29 cellular contexts compared by ENCODE assay signal in genomic region chr7:155585532-155585895, GRCh38. TPM values are rescaled to one million over a fixed set of nuclear protein-coding genes. Genes with fewer than 3 reads are reported as not detected.
"Had no signal": no experiment of that assay in that cellular context is flagged by ENCODE, and none has a peak within 500 bp of the region (broad histone marks: within the 10 kb centered on the region; RNA-seq: fewer than 3 reads in every experiment).

No MANE protein-coding gene starts in this region.

- H3K27me3 ChIP-seq: hepatocyte, right atrium auricular region, thyroid gland, upper lobe of right lung had no signal

- H3K79me2 ChIP-seq: hepatocyte had no signal

- H3K36me3 Mint-ChIP-seq: activated CD4-positive, alpha-beta memory T cell treated with anti-CD3 and anti-CD28 coated beads for 36 hours; activated naive CD8-positive, alpha-beta T cell treated with anti-CD3 and anti-CD28 coated beads, Interleukin-2, amount 10 ng/mL, durations not matched to agents 7 days and 5 days; immature natural killer cell; naive B cell had no signal

- DNase-seq: activated CD4-positive, alpha-beta memory T cell treated with anti-CD3 and anti-CD28 coated beads for 36 hours; activated CD4-positive, alpha-beta T cell treated with anti-CD3 and anti-CD28 coated beads for 48 hours; activated effector memory CD4-positive, alpha-beta T cell treated with Interleukin-2 at 50 U/mL for 16 hours; activated naive CD4-positive, alpha-beta T cell treated with anti-CD3 and anti-CD28 coated beads for 36 hours; activated naive CD8-positive, alpha-beta T cell treated with anti-CD3 and anti-CD28 coated beads, Interleukin-2, amount 10 ng/mL, durations not matched to agents 7 days and 5 days; activated T-cell treated with anti-CD3 and anti-CD28 coated beads, Interleukin-2, amount 50 U/mL, for 72 hours; dermis blood vessel endothelial cell; effector memory CD4-positive, alpha-beta T cell; glutamatergic neuron; immature natural killer cell; kidney glomerular epithelial cell; naive B cell; stimulated activated CD4-positive, alpha-beta T cell treated with anti-CD3 and anti-CD28 coated beads, Interleukin-12 subunit alpha, Interleukin-12 subunit beta, amount 100 ng/mL, for 4 hours; stimulated activated CD4-positive, alpha-beta T cell treated with anti-CD3 and anti-CD28 coated beads, Interleukin-4, amount 100 ng/mL, for 4 hours; stimulated activated naive CD8-positive, alpha-beta T cell treated with anti-CD3 and anti-CD28 coated beads, Interleukin-15, Interleukin-2, amounts not matched to agents 100 U/mL and 50 U/mL, for 24 hours; T-helper 17 cell; thyroid gland had no signal

- FAIRE-seq: frontal cortex had no signal

- H3K27ac Mint-ChIP-seq: activated CD4-positive, alpha-beta memory T cell treated with anti-CD3 and anti-CD28 coated beads for 36 hours; activated naive CD4-positive, alpha-beta T cell treated with anti-CD3 and anti-CD28 coated beads for 36 hours; activated naive CD8-positive, alpha-beta T cell treated with anti-CD3 and anti-CD28 coated beads, Interleukin-2, amount 10 ng/mL, durations not matched to agents 7 days and 5 days; activated T-cell treated with anti-CD3 and anti-CD28 coated beads, Interleukin-2, amount 50 U/mL, for 72 hours; naive B cell; T-helper 17 cell had no signal

- H2AFZ ChIP-seq: hepatocyte had no signal

- H3K4me3 ChIP-seq: esophagus muscularis mucosa, hepatocyte, left lung, lung, prostate gland, right atrium auricular region, thyroid gland, upper lobe of right lung had no signal

- H3K4me1 ChIP-seq: prostate gland, thyroid gland, upper lobe of right lung had no signal

- H3K27ac ChIP-seq: esophagus muscularis mucosa, hepatocyte, left lung, prostate gland, right atrium auricular region, thyroid gland, upper lobe of right lung had no signal

- H3K9me3 ChIP-seq: esophagus muscularis mucosa, left lung, prostate gland, right atrium auricular region, thyroid gland, upper lobe of right lung had no signal

- ATAC-seq: activated T-cell treated with anti-CD3 and anti-CD28 coated beads, Interleukin-2, amount 50 U/mL, for 72 hours; stimulated activated naive CD8-positive, alpha-beta T cell treated with anti-CD3 and anti-CD28 coated beads, Interleukin-15, Interleukin-2, amounts not matched to agents 100 U/mL and 50 U/mL, for 24 hours; T-helper 17 cell had no signal

- H3K4me3 Mint-ChIP-seq: activated CD4-positive, alpha-beta memory T cell treated with anti-CD3 and anti-CD28 coated beads for 36 hours; activated naive CD4-positive, alpha-beta T cell treated with anti-CD3 and anti-CD28 coated beads for 36 hours; activated naive CD8-positive, alpha-beta T cell treated with anti-CD3 and anti-CD28 coated beads, Interleukin-2, amount 10 ng/mL, durations not matched to agents 7 days and 5 days; activated T-cell treated with anti-CD3 and anti-CD28 coated beads, Interleukin-2, amount 50 U/mL, for 72 hours; immature natural killer cell; naive B cell; T-helper 17 cell had no signal

- H3K9me3 Mint-ChIP-seq: activated CD4-positive, alpha-beta memory T cell treated with anti-CD3 and anti-CD28 coated beads for 36 hours; activated naive CD4-positive, alpha-beta T cell treated with anti-CD3 and anti-CD28 coated beads for 36 hours; activated naive CD8-positive, alpha-beta T cell treated with anti-CD3 and anti-CD28 coated beads, Interleukin-2, amount 10 ng/mL, durations not matched to agents 7 days and 5 days; activated T-cell treated with anti-CD3 and anti-CD28 coated beads, Interleukin-2, amount 50 U/mL, for 72 hours; naive B cell had no signal

- H3K36me3 ChIP-seq: esophagus muscularis mucosa, left lung, prostate gland, right atrium auricular region, thyroid gland, upper lobe of right lung had no signal

- H3K4me2 ChIP-seq: hepatocyte had no signal

- H3K4me1 Mint-ChIP-seq: immature natural killer cell, naive B cell had no signal

RNA-seq across cellular contexts. Expression of gene CNPY1, which starts 39.2 kb away (rescaled TPM):
- total RNA-seq: activated CD4-positive, alpha-beta memory T cell treated with anti-CD3 and anti-CD28 coated beads for 36 hours; activated naive CD4-positive, alpha-beta T cell treated with anti-CD3 and anti-CD28 coated beads for 36 hours; activated naive CD8-positive, alpha-beta T cell treated with anti-CD3 and anti-CD28 coated beads, Interleukin-2, amount 10 ng/mL, durations not matched to agents 7 days and 5 days; activated T-cell treated with anti-CD3 and anti-CD28 coated beads, Interleukin-2, amount 50 U/mL, for 72 hours; cardiac septum; dermis blood vessel endothelial cell; esophagus muscularis mucosa; hepatocyte; left lung; lung; mesenteric fat pad; mucosa of gallbladder; omental fat pad; prostate gland; right atrium auricular region; T-helper 17 cell; thyroid gland; upper lobe of right lung had no signal
- polyA plus RNA-seq: hepatocyte, immature natural killer cell, lung had no signal
